25 cellular contexts compared by ENCODE assay signal in the genomic region with DNA sequence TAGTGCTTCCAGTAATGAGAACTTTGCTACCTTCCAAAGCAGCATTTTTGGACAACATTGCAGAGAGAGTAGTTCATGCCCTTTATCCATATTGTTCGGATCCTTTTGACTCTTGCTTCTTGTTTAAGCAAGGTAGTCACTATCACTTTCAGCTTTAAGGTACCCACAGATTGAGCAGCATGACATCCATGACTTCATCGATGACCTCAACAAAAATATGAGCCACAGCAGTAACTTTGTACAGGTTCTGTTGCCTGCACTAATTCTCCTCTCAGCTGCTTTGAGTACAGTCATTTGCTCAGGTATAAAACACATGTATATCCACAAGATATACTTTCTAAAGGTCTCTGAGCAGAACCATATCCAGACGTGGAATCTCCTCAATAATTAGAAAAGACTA.
"Had no signal": no experiment of that assay in that cellular context is flagged by ENCODE, and none has a peak within 500 bp of the region (broad histone marks: within the 10 kb centered on the region; RNA-seq: fewer than 3 reads in every experiment).

No MANE protein-coding gene starts in this region.

- H3K4me3 Mint-ChIP-seq: dendritic cell treated with granulocyte-macrophage colony-stimulating factor and Interleukin-4, amounts not matched to agents 40 ng/mL and 50 ng/mL, for 4 days; effector memory CD8-positive, alpha-beta T cell; endodermal cell had no signal

- H3K27me3 ChIP-seq: colonic mucosa, esophagus muscularis mucosa, esophagus squamous epithelium, foreskin keratinocyte, gastroesophageal sphincter, heart left ventricle, heart right ventricle, hepatocyte had no signal

- H3K27ac Mint-ChIP-seq: dendritic cell treated with granulocyte-macrophage colony-stimulating factor and Interleukin-4, amounts not matched to agents 40 ng/mL and 50 ng/mL, for 4 days; effector memory CD8-positive, alpha-beta T cell; endodermal cell had no signal

- ATAC-seq: effector memory CD8-positive, alpha-beta T cell; esophagus mucosa; foreskin keratinocyte; gastroesophageal sphincter; heart left ventricle; heart right ventricle had no signal

- H3K27me3 Mint-ChIP-seq: effector memory CD8-positive, alpha-beta T cell had no signal

- H3K36me3 ChIP-seq: colonic mucosa, esophagus muscularis mucosa, esophagus squamous epithelium, gastroesophageal sphincter, heart left ventricle, heart right ventricle had no signal

- H3K4me1 ChIP-seq: colonic mucosa, esophagus squamous epithelium, foreskin keratinocyte had no signal

- H3K4me3 ChIP-seq: colonic mucosa, coronary artery, dorsolateral prefrontal cortex, esophagus muscularis mucosa, esophagus squamous epithelium, gastroesophageal sphincter, heart left ventricle, heart right ventricle, hepatocyte had no signal

- H3K9me3 ChIP-seq: colonic mucosa, esophagus squamous epithelium, gastroesophageal sphincter had no signal

- DNase-seq: colonic mucosa; cortex of kidney; dermis blood vessel endothelial cell; dorsolateral prefrontal cortex; effector CD4-positive, alpha-beta T cell; effector CD8-positive, alpha-beta T cell; effector memory CD4-positive, alpha-beta T cell; effector memory CD8-positive, alpha-beta T cell; endodermal cell; erythroblast; esophagus squamous epithelium; foreskin fibroblast; foreskin keratinocyte; foreskin melanocyte; glutamatergic neuron; head of caudate nucleus; heart left ventricle; heart right ventricle had no signal

- H3K9me3 Mint-ChIP-seq: dendritic cell treated with granulocyte-macrophage colony-stimulating factor and Interleukin-4, amounts not matched to agents 40 ng/mL and 50 ng/mL, for 4 days; endodermal cell had no signal

- H3K27ac ChIP-seq: colonic mucosa, coronary artery, dorsolateral prefrontal cortex, epithelial cell of prostate, esophagus muscularis mucosa, esophagus squamous epithelium, foreskin keratinocyte, gastroesophageal sphincter, heart left ventricle, heart right ventricle, hepatocyte had no signal
